ENCODE assay signal across 2 cellular contexts in genomic region chr1:152388889-152389288, GRCh38.
A peak's percentile ranks its signal among the peaks of the same experiment; 100 is the strongest.
TF ChIP-seq lines count a peak whose summit lies in the region.

No MANE protein-coding gene starts in this region.

TF ChIP-seq in A549, 52 proteins besides CTCF, POLR2A, EP300 and RAD21:
- TF ChIP-seq CEBPB (IDR thresholded peaks at IDR 0.05) (peak; percentile 49 to 79; a peak in 3 of 4 replicates), MAZ (IDR thresholded peaks at IDR 0.05; ENCODE audit: borderline replicate concordance, low read depth, low read length) (no peak)

TF ChIP-seq in IMR-90, 13 proteins besides CTCF, POLR2A, EP300 and RAD21:
- TF ChIP-seq BHLHE40 (IDR thresholded peaks at IDR 0.05; ENCODE audit: low read depth, low read length) (no peak), MAZ (IDR thresholded peaks at IDR 0.05; ENCODE audit: borderline replicate concordance, low read depth, low read length) (no peak), CHD1 (IDR thresholded peaks at IDR 0.05; ENCODE audit: low read depth, low read length) (no peak), CEBPB (IDR thresholded peaks at IDR 0.05; ENCODE audit: low read depth, low read length) (peak; percentile 87), NFE2L2 (IDR thresholded peaks at IDR 0.05; ENCODE audit: low read depth, low read length) (no peak)
- TF ChIP-seq, protein P1, sequence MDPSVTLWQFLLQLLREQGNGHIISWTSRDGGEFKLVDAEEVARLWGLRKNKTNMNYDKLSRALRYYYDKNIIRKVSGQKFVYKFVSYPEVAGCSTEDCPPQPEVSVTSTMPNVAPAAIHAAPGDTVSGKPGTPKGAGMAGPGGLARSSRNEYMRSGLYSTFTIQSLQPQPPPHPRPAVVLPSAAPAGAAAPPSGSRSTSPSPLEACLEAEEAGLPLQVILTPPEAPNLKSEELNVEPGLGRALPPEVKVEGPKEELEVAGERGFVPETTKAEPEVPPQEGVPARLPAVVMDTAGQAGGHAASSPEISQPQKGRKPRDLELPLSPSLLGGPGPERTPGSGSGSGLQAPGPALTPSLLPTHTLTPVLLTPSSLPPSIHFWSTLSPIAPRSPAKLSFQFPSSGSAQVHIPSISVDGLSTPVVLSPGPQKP (IDR thresholded peaks at IDR 0.05; ENCODE audit: borderline replicate concordance, low read depth, low read length), result no peak
TF ChIP-seq in IMR-90: peak in this region for 1.
